ENCODE assay signal across 8 cellular contexts in genomic region chr5:112210430-112211005, GRCh38.
DNase-seq lines count a peak whose midpoint lies in the region; ATAC-seq and TF ChIP-seq lines count a peak whose summit lies in the region.

No MANE protein-coding gene starts in this region.

- H2AFZ ChIP-seq in HCT116 (ENCODE audit: low read depth, low read length, poor library complexity, severe bottlenecking) = no peak overlapping the region
- H2AFZ ChIP-seq in SK-N-SH (ENCODE audit: low read depth) = no peak overlapping the region
- no peak overlapping the region for H2AFZ ChIP-seq in trophoblast cell (ENCODE audit: insufficient read depth, low read length, poor library complexity)

- H4K12ac ChIP-seq in trophoblast cell (ENCODE audit: low read depth, low read length) = no peak overlapping the region

- H4K8ac ChIP-seq in trophoblast cell (ENCODE audit: low read depth, low read length) = no peak overlapping the region

- no peak overlapping the region for H4K91ac ChIP-seq in trophoblast cell (ENCODE audit: low read depth, low read length)

- TF ChIP-seq POLR2A in HCT116 (IDR thresholded peaks at IDR 0.05; ENCODE audit: borderline replicate concordance, extremely low read depth, insufficient read depth, insufficient read length) = no peak

- H3K27ac ChIP-seq in C4-2B = no peak overlapping the region
- no peak overlapping the region for H3K27ac ChIP-seq in HCT116 (ENCODE audit: low read depth, low read length)
- no peak overlapping the region for H3K27ac ChIP-seq in SK-N-SH (ENCODE audit: low read depth in 2 of 2, low read length in 1 of 2)
- H3K27ac ChIP-seq in trophoblast cell (ENCODE audit: low read depth, low read length) = no peak overlapping the region

- H3K9ac ChIP-seq in HCT116 (ENCODE audit: low read length) (no peak overlapping the region), SK-N-SH (no peak overlapping the region), trophoblast cell (ENCODE audit: low read length) (no peak overlapping the region)

- 52% methylated on average over 6 of the region's 6 CpGs for WGBS in SK-N-SH (ENCODE audit: low lambda C conversion rate)
- no CpG with 5 or more reads among the region's 6 CpGs for WGBS in trophoblast cell (ENCODE audit: extremely low coverage, insufficient coverage, insufficient read length)

- DNase-seq in HCT116 (ENCODE audit: low read depth, low spot score) (peak; percentile 16), SK-N-SH (peak; percentile 52), foreskin fibroblast (peak; percentile 4 to 53), trophoblast cell (peak; percentile 23 to 75), NOMO-1 treated with DMSO at 0.1 percent for 48 hours (lab: John Stamatoyannopoulos, UW; ENCODE audit: unreplicated experiment) (no peak)
- DNase-seq in activated naive CD4-positive, alpha-beta T cell (lab: John Stamatoyannopoulos, UW) = no peak

- H2BK5ac ChIP-seq in trophoblast cell (ENCODE audit: low read depth, low read length, poor library complexity) = no peak overlapping the region

- CTCF ChIA-PET in HCT116 (lab: Charles Lee) (interaction anchor here (1.3 to 2.9 kb wide), 2 partner anchors 156 to 210 kb away, joined by 3 to 22 read pairs; no protein-coding TSS in a partner anchor), SK-N-SH (lab: Yijun Ruan, JAX) (interaction anchor here (0.6 to 3.6 kb wide), 3 partner anchors 11 to 209 kb away, joined by 3 to 32 read pairs (median 4); partner anchors contain the start of gene EPB41L4A)

- intact Hi-C loops in HCT116 (cut with micrococcal nuclease) = loop anchor here (1.0 to 10.0 kb wide), 3 partner anchors 210 to 546 kb away; no protein-coding TSS in a partner anchor

- TF ChIP-seq EP300 in SK-N-SH (IDR thresholded peaks at IDR 0.05; ENCODE audit: borderline replicate concordance in 1 of 2, low read depth in 1 of 2, low read length in 1 of 2) = no peak

- no peaks in the 10 kb centered on the region for H3K79me2 ChIP-seq in HCT116 (ENCODE audit: insufficient read depth, low read length)
- no peaks in the 10 kb centered on the region for H3K79me2 ChIP-seq in SK-N-SH (ENCODE audit: insufficient read depth)
- H3K79me2 ChIP-seq in trophoblast cell (ENCODE audit: control insufficient read depth, insufficient read depth, low read length, poor library complexity) = no peaks in the 10 kb centered on the region

- no peak overlapping the region for H3K18ac ChIP-seq in trophoblast cell (ENCODE audit: low read length)

- no peak overlapping the region for H3K14ac ChIP-seq in trophoblast cell (ENCODE audit: low read length)

- peak; percentile 85 for TF ChIP-seq CTCF in C4-2B (conservative IDR thresholded peaks at IDR 0.05)
- peak; percentile 69 to 77 (median 71); a peak in 5 of 6 replicates for TF ChIP-seq CTCF in HCT116 (IDR thresholded peaks at IDR 0.05 in 2 of 3, conservative IDR thresholded peaks at IDR 0.05 in 1 of 3; ENCODE audit: borderline replicate concordance in 1 of 3, insufficient read depth in 1 of 3, low read depth in 2 of 3, low read length in 2 of 3)
- peak; percentile 72 for TF ChIP-seq CTCF in SK-N-SH (IDR thresholded peaks at IDR 0.05)
- peak; percentile 70 for TF ChIP-seq CTCF in foreskin fibroblast (IDR thresholded peaks at IDR 0.05; ENCODE audit: low read depth, low read length)

- RAD21 ChIA-PET in HCT116 (lab: Charles Lee; ENCODE audit: low non-redundant PET in 1 of 2, low total read pairs in 2 of 2, uncharacterized antibody in 2 of 2, unreplicated experiment in 2 of 2) = interaction anchor here in 1 of 2 experiments (1.5 kb wide), 1 partner anchor 210 kb away, joined by 4 read pairs; no protein-coding TSS in a partner anchor

- TF ChIP-seq RAD21 in HCT116 (IDR thresholded peaks at IDR 0.05; ENCODE audit: low read depth) = peak; percentile 83
- TF ChIP-seq RAD21 in SK-N-SH (IDR thresholded peaks at IDR 0.05; ENCODE audit: low read length) = peak; percentile 75

- H3K4me2 ChIP-seq in HCT116 (ENCODE audit: low read length) (no peak overlapping the region), SK-N-SH (no peak overlapping the region), trophoblast cell (ENCODE audit: low read length) (no peak overlapping the region)

- H3K23ac ChIP-seq in trophoblast cell (ENCODE audit: low read length) = no peak overlapping the region

- H3K4me1 ChIP-seq in HCT116 (ENCODE audit: control insufficient read depth in 1 of 2, insufficient read depth in 2 of 2, low read length in 2 of 2) = no peaks in the 10 kb centered on the region
- H3K4me1 ChIP-seq in SK-N-SH (ENCODE audit: control insufficient read depth in 1 of 2, insufficient read depth in 2 of 2, low read depth in 1 of 2, low read length in 1 of 2) = no peaks in the 10 kb centered on the region
- H3K4me1 ChIP-seq in trophoblast cell (ENCODE audit: control insufficient read depth in 1 of 2, insufficient read depth in 2 of 2, low read length in 2 of 2) = peaks cover 0 to 3% of the 10 kb centered on the region in 2 experiments

- BruUV-seq in HCT116 (replicated peaks; lab: Mats Ljungman, UMichigan) = no TSS peak

- H3K4me3 ChIP-seq in HCT116 (replicated peaks in 1 of 2; ENCODE audit: low read depth in 1 of 2, low read length in 2 of 2) (no peak overlapping the region), SK-N-SH (ENCODE audit: low read depth in 2 of 2, low read length in 1 of 2) (no peak overlapping the region; a peak in 1 of 4 replicates), foreskin fibroblast (ENCODE audit: low read depth in 1 of 2, low read length in 2 of 2) (no peak overlapping the region), trophoblast cell (ENCODE audit: low read depth, low read length) (no peak overlapping the region)

- H3K4ac ChIP-seq in trophoblast cell (ENCODE audit: low read depth, low read length) = no peak overlapping the region

- no peaks in the 10 kb centered on the region for H3F3A ChIP-seq in SK-N-SH (replicated peaks; ENCODE audit: insufficient read depth)

- H3K27me3 ChIP-seq in HCT116 (ENCODE audit: insufficient read depth, low read length) (no peaks in the 10 kb centered on the region), SK-N-SH (ENCODE audit: insufficient read depth) (no peaks in the 10 kb centered on the region; the same call in none of the 2 replicates), trophoblast cell (ENCODE audit: insufficient read depth, low read length) (no peaks in the 10 kb centered on the region)

- H3K9me3 ChIP-seq in HCT116 (ENCODE audit: control insufficient read depth in 1 of 2, insufficient read depth in 1 of 2, low read depth in 1 of 2, low read length in 2 of 2) = no peaks in the 10 kb centered on the region
- no peaks in the 10 kb centered on the region for H3K9me3 ChIP-seq in SK-N-SH
- H3K9me3 ChIP-seq in trophoblast cell (ENCODE audit: insufficient read depth, low read depth, low read length) = no peaks in the 10 kb centered on the region

- H2AK5ac ChIP-seq in trophoblast cell (ENCODE audit: low read length) = no peak overlapping the region

- H2BK120ac ChIP-seq in trophoblast cell (ENCODE audit: insufficient read depth, low read length, poor library complexity) = no peak overlapping the region

- H2BK12ac ChIP-seq in trophoblast cell (ENCODE audit: low read length) = no peak overlapping the region

- H3K36me3 ChIP-seq in HCT116 (ENCODE audit: control insufficient read depth in 1 of 2, insufficient read depth in 2 of 2, low read length in 2 of 2) (no peaks in the 10 kb centered on the region), SK-N-SH (replicated peaks in 1 of 2; ENCODE audit: control insufficient read depth in 1 of 2, insufficient read depth in 2 of 2, low read length in 1 of 2) (no peaks in the 10 kb centered on the region), trophoblast cell (ENCODE audit: control insufficient read depth in 1 of 2, insufficient read depth in 2 of 2, low read length in 2 of 2) (no peaks in the 10 kb centered on the region)

- no peaks in the 10 kb centered on the region for H4K20me1 ChIP-seq in HCT116 (ENCODE audit: insufficient read depth)
- no peaks in the 10 kb centered on the region for H4K20me1 ChIP-seq in SK-N-SH (ENCODE audit: insufficient read depth)

- ATAC-seq in HCT116 (peak; percentile 82), HG02938 (IDR thresholded peaks at IDR 0.05; ENCODE audit: unreplicated experiment) (no peak)

- POLR2A ChIA-PET in HCT116 (lab: Charles Lee) = no interaction called here
- POLR2A ChIA-PET in SK-N-SH (lab: Yijun Ruan, JAX) = no interaction called here

- H3K79me1 ChIP-seq in trophoblast cell (ENCODE audit: low read length) = no peaks in the 10 kb centered on the region

- no peaks in the 10 kb centered on the region for H3K9me2 ChIP-seq in HCT116 (ENCODE audit: insufficient read depth)
- no peaks in the 10 kb centered on the region for H3K9me2 ChIP-seq in SK-N-SH

TF ChIP-seq in HCT116, 20 proteins besides CTCF, POLR2A, EP300 and RAD21 (continues in another document):
- TF ChIP-seq CBX3 (IDR thresholded peaks at IDR 0.05; ENCODE audit: low read depth) = no peak
- TF ChIP-seq TCF7L2 (IDR thresholded peaks at IDR 0.05; ENCODE audit: borderline replicate concordance, extremely low read depth, insufficient read depth, insufficient read length) = no peak

TF ChIP-seq in SK-N-SH, 30 proteins besides CTCF, POLR2A, EP300 and RAD21:
- TF ChIP-seq NRF1 (IDR thresholded peaks at IDR 0.05; ENCODE audit: low read depth, low read length) = no peak
- no peak for TF ChIP-seq MXI1 (IDR thresholded peaks at IDR 0.05; ENCODE audit: low read depth, low read length)
- peak; percentile 69 for TF ChIP-seq GATA2 (CRISPR knock-in tag; IDR thresholded peaks at IDR 0.05)
- TF ChIP-seq RXRA (IDR thresholded peaks at IDR 0.05; ENCODE audit: borderline replicate concordance, low read depth) = no peak
- TF ChIP-seq SMC3 (IDR thresholded peaks at IDR 0.05; ENCODE audit: low read depth, low read length) = peak; percentile 80
- TF ChIP-seq PBX3 (IDR thresholded peaks at IDR 0.05) = no peak

Comparison
In these comparisons a context has a peak if more than half of its experiments do, and no peak if none do; other contexts are left out.
1. DNase-seq: peak in HCT116 (single experiment), SK-N-SH (single experiment), foreskin fibroblast (2 of 2) and trophoblast cell (2 of 2); none in NOMO-1 treated with DMSO at 0.1 percent for 48 hours (single experiment) and activated naive CD4-positive, alpha-beta T cell (0 of 4).
2. Peak in every context shown above with its lines, with median percentiles within 50 percentile points of each other: CTCF ChIP-seq.